ENCODE assay signal across 26 cellular contexts in the genomic region with DNA sequence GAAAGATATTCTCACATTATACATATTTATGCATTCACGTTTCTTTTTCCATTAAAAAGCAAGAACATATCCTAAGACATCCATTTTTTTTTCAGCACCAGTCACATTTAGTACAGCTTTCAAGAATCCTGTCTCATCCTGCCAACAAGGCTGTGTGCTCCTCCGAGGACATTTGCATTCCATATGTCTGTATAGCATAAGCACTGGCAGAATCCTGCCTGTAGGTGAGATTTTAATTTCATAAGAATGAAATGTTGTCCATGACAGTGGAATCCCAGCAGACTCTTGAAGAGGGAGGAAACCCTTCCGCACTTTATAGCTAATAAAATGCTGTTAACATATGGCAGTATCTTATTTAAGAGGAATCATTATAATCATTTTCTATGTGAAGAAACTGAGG. TPM values are rescaled to one million over a fixed set of nuclear protein-coding genes. Genes with fewer than 3 reads are reported as not detected.
"Had no signal": no experiment of that assay in that cellular context is flagged by ENCODE, and none has a peak within 500 bp of the region (broad histone marks: within the 10 kb centered on the region; RNA-seq: fewer than 3 reads in every experiment).

No MANE protein-coding gene starts in this region.

- H3K27ac Mint-ChIP-seq: activated B cell treated with CpG ODN at 0.5 μM for 24 hours; activated CD4-positive, alpha-beta memory T cell treated with anti-CD3 and anti-CD28 coated beads for 36 hours; activated CD4-positive, alpha-beta T cell treated with anti-CD3 and anti-CD28 coated beads, Interleukin-2, amount 10 ng/mL, durations not matched to agents 7 days and 5 days; activated naive CD4-positive, alpha-beta T cell treated with anti-CD3 and anti-CD28 coated beads for 36 hours; activated naive CD8-positive, alpha-beta T cell; T-helper 1 cell treated with Interleukin-12 subunit alpha and Interleukin-12 subunit beta and Interleukin-4 antibody, amounts not matched to agents 30 μg/mL and 1 μg/mL, for 36 hours had no signal

- H3K27me3 ChIP-seq: SJSA1 had no signal

- H3K4me3 Mint-ChIP-seq: activated B cell treated with CpG ODN at 0.5 μM for 24 hours; activated CD4-positive, alpha-beta memory T cell treated with anti-CD3 and anti-CD28 coated beads for 36 hours; activated CD4-positive, alpha-beta T cell treated with anti-CD3 and anti-CD28 coated beads, Interleukin-2, amount 10 ng/mL, durations not matched to agents 7 days and 5 days; activated naive CD4-positive, alpha-beta T cell treated with anti-CD3 and anti-CD28 coated beads for 36 hours; activated naive CD8-positive, alpha-beta T cell; activated T-cell treated with anti-CD3 and anti-CD28 coated beads, Interleukin-2, amount 50 U/mL, for 4 hours; T-helper 1 cell treated with Interleukin-12 subunit alpha and Interleukin-12 subunit beta and Interleukin-4 antibody, amounts not matched to agents 30 μg/mL and 1 μg/mL, for 36 hours had no signal

- ATAC-seq: activated T-cell treated with anti-CD3 and anti-CD28 coated beads, Interleukin-2, amount 50 U/mL, for 4 hours; PC-3; SK-N-SH treated with all-trans-retinoic acid at 6 μM for 48 hours had no signal

- H3K9me3 ChIP-seq: SJSA1 had no signal

- H3K27ac ChIP-seq: cardiac muscle cell, SJSA1 had no signal

- H3K36me3 ChIP-seq: cardiac muscle cell, SJSA1 had no signal

- H3K4me1 Mint-ChIP-seq: activated B cell treated with CpG ODN at 0.5 μM for 24 hours had no signal

- H3K4me3 ChIP-seq: cardiac muscle cell, SJSA1 had no signal

- H3K36me3 Mint-ChIP-seq: activated CD4-positive, alpha-beta memory T cell treated with anti-CD3 and anti-CD28 coated beads for 36 hours; activated naive CD8-positive, alpha-beta T cell; brain had no signal

- DNase-seq: activated B cell treated with CpG ODN at 0.5 μM for 24 hours; activated CD4-positive, alpha-beta memory T cell treated with anti-CD3 and anti-CD28 coated beads for 36 hours; activated CD4-positive, alpha-beta T cell treated with anti-CD3 and anti-CD28 coated beads for 1 hour; activated CD4-positive, alpha-beta T cell treated with anti-CD3 and anti-CD28 coated beads, Interleukin-2, amount 10 ng/mL, durations not matched to agents 7 days and 5 days; activated CD8-positive, alpha-beta memory T cell treated with anti-CD3 and anti-CD28 coated beads for 24 hours; activated effector memory CD4-positive, alpha-beta T cell treated with anti-CD3 and anti-CD28 coated beads, Interleukin-2, amount 50 U/mL, for 16 hours; activated naive CD4-positive, alpha-beta T cell treated with anti-CD3 and anti-CD28 coated beads for 36 hours; activated T-cell treated with anti-CD3 and anti-CD28 coated beads, Interleukin-2, amount 50 U/mL, for 4 hours; amygdala; Kasumi-1; KBM-7; NCI-H1048; NCI-H146; NCI-H187 treated with DMSO at 0.1 percent for 48 hours; NCI-H2081 treated with DMSO at 0.1 percent for 48 hours; NCI-H446; NCI-H524; PC-3; SHP77; SW 1271 had no signal

- H3K9me3 Mint-ChIP-seq: activated B cell treated with CpG ODN at 0.5 μM for 24 hours; activated CD4-positive, alpha-beta memory T cell treated with anti-CD3 and anti-CD28 coated beads for 36 hours; activated CD4-positive, alpha-beta T cell treated with anti-CD3 and anti-CD28 coated beads, Interleukin-2, amount 10 ng/mL, durations not matched to agents 7 days and 5 days; activated naive CD4-positive, alpha-beta T cell treated with anti-CD3 and anti-CD28 coated beads for 36 hours; activated T-cell treated with anti-CD3 and anti-CD28 coated beads, Interleukin-2, amount 50 U/mL, for 4 hours; T-helper 1 cell treated with Interleukin-12 subunit alpha and Interleukin-12 subunit beta and Interleukin-4 antibody, amounts not matched to agents 30 μg/mL and 1 μg/mL, for 36 hours had no signal

RNA-seq across cellular contexts. Expression of gene PMP22, which starts 2.9 kb away (rescaled TPM):
- total RNA-seq: activated B cell treated with CpG ODN at 0.5 μM for 24 hours; activated CD4-positive, alpha-beta memory T cell treated with anti-CD3 and anti-CD28 coated beads for 36 hours; activated CD4-positive, alpha-beta T cell treated with anti-CD3 and anti-CD28 coated beads, Interleukin-2, amount 10 ng/mL, durations not matched to agents 7 days and 5 days had no signal
